ENCODE assay signal across 1 cellular context in the genomic region with DNA sequence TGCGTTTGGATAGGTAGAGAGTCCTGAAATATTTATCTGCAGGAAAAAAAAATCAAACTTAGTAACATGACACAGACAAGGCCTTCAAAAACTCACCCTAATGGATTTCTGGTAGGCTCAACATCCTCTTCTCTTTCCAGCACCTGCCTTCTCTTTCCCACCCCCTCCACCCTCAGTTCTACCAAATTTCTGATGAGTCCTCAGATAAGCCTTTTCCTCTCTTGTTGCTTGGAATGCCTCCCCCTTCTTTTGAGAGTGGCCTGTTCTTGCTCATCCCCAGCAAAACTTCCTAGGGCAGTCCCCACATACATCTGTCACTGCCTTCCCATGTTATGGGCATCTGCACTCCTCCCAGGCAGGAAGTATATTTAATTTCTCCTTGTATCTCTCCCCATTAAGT.
TF ChIP-seq lines count a peak whose summit lies in the region.

No MANE protein-coding gene starts in this region.

TF ChIP-seq in HepG2, 621 proteins besides CTCF, POLR2A, EP300 and RAD21:
- no peak for TF ChIP-seq NBN (conservative IDR thresholded peaks at IDR 0.05)
- no peak for TF ChIP-seq SIX1 (CRISPR knock-in tag; IDR thresholded peaks at IDR 0.05; ENCODE audit: borderline replicate concordance)
- no peak for TF ChIP-seq NAIF1 (CRISPR knock-in tag; IDR thresholded peaks at IDR 0.05; ENCODE audit: borderline replicate concordance)
- no peak for TF ChIP-seq ZNF83 (CRISPR knock-in tag; IDR thresholded peaks at IDR 0.05; ENCODE audit: borderline replicate concordance)
- no peak for TF ChIP-seq MED8 (CRISPR knock-in tag; IDR thresholded peaks at IDR 0.05; ENCODE audit: insufficient replicate concordance)
- no peak for TF ChIP-seq ELF4 (CRISPR knock-in tag; IDR thresholded peaks at IDR 0.05; ENCODE audit: borderline replicate concordance)
- no peak for TF ChIP-seq ZNF766 (CRISPR knock-in tag; IDR thresholded peaks at IDR 0.05; ENCODE audit: borderline replicate concordance)
- TF ChIP-seq SMARCC2 (IDR thresholded peaks at IDR 0.05) = no peak
- TF ChIP-seq, protein P1, sequence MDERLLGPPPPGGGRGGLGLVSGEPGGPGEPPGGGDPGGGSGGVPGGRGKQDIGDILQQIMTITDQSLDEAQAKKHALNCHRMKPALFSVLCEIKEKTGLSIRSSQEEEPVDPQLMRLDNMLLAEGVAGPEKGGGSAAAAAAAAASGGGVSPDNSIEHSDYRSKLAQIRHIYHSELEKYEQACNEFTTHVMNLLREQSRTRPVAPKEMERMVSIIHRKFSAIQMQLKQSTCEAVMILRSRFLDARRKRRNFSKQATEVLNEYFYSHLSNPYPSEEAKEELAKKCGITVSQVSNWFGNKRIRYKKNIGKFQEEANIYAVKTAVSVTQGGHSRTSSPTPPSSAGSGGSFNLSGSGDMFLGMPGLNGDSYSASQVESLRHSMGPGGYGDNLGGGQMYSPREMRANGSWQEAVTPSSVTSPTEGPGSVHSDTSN (CRISPR knock-in tag; IDR thresholded peaks at IDR 0.05) = no peak
- TF ChIP-seq ELF3 (CRISPR knock-in tag; IDR thresholded peaks at IDR 0.05) = no peak
- TF ChIP-seq, protein P2, sequence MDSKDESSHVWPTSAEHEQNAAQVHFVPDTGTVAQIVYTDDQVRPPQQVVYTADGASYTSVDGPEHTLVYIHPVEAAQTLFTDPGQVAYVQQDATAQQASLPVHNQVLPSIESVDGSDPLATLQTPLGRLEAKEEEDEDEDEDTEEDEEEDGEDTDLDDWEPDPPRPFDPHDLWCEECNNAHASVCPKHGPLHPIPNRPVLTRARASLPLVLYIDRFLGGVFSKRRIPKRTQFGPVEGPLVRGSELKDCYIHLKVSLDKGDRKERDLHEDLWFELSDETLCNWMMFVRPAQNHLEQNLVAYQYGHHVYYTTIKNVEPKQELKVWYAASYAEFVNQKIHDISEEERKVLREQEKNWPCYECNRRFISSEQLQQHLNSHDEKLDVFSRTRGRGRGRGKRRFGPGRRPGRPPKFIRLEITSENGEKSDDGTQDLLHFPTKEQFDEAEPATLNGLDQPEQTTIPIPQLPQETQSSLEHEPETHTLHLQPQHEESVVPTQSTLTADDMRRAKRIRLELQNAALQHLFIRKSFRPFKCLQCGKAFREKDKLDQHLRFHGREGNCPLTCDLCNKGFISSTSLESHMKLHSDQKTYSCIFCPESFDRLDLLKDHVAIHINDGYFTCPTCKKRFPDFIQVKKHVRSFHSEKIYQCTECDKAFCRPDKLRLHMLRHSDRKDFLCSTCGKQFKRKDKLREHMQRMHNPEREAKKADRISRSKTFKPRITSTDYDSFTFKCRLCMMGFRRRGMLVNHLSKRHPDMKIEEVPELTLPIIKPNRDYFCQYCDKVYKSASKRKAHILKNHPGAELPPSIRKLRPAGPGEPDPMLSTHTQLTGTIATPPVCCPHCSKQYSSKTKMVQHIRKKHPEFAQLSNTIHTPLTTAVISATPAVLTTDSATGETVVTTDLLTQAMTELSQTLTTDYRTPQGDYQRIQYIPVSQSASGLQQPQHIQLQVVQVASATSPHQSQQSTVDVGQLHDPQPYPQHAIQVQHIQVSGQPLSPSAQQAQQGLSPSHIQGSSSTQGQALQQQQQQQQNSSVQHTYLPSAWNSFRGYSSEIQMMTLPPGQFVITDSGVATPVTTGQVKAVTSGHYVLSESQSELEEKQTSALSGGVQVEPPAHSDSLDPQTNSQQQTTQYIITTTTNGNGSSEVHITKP (CRISPR knock-in tag; IDR thresholded peaks at IDR 0.05; ENCODE audit: low read depth) = no peak
- TF ChIP-seq ARNT2 (CRISPR knock-in tag; IDR thresholded peaks at IDR 0.05; ENCODE audit: low read depth) = no peak
- TF ChIP-seq, protein P3, sequence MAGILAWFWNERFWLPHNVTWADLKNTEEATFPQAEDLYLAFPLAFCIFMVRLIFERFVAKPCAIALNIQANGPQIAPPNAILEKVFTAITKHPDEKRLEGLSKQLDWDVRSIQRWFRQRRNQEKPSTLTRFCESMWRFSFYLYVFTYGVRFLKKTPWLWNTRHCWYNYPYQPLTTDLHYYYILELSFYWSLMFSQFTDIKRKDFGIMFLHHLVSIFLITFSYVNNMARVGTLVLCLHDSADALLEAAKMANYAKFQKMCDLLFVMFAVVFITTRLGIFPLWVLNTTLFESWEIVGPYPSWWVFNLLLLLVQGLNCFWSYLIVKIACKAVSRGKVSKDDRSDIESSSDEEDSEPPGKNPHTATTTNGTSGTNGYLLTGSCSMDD (CRISPR knock-in tag; IDR thresholded peaks at IDR 0.05) = no peak
- TF ChIP-seq, protein P4, sequence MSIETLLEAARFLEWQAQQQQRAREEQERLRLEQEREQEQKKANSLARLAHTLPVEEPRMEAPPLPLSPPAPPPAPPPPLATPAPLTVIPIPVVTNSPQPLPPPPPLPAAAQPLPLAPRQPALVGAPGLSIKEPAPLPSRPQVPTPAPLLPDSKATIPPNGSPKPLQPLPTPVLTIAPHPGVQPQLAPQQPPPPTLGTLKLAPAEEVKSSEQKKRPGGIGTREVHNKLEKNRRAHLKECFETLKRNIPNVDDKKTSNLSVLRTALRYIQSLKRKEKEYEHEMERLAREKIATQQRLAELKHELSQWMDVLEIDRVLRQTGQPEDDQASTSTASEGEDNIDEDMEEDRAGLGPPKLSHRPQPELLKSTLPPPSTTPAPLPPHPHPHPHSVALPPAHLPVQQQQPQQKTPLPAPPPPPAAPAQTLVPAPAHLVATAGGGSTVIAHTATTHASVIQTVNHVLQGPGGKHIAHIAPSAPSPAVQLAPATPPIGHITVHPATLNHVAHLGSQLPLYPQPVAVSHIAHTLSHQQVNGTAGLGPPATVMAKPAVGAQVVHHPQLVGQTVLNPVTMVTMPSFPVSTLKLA (IDR thresholded peaks at IDR 0.05) = no peak
- TF ChIP-seq, protein P5, sequence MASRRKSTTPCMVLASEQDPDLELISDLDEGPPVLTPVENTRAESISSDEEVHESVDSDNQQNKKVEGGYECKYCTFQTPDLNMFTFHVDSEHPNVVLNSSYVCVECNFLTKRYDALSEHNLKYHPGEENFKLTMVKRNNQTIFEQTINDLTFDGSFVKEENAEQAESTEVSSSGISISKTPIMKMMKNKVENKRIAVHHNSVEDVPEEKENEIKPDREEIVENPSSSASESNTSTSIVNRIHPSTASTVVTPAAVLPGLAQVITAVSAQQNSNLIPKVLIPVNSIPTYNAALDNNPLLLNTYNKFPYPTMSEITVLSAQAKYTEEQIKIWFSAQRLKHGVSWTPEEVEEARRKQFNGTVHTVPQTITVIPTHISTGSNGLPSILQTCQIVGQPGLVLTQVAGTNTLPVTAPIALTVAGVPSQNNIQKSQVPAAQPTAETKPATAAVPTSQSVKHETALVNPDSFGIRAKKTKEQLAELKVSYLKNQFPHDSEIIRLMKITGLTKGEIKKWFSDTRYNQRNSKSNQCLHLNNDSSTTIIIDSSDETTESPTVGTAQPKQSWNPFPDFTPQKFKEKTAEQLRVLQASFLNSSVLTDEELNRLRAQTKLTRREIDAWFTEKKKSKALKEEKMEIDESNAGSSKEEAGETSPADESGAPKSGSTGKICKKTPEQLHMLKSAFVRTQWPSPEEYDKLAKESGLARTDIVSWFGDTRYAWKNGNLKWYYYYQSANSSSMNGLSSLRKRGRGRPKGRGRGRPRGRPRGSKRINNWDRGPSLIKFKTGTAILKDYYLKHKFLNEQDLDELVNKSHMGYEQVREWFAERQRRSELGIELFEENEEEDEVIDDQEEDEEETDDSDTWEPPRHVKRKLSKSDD (CRISPR knock-in tag; IDR thresholded peaks at IDR 0.05; ENCODE audit: low read depth) = no peak
- TF ChIP-seq ZNF337 (CRISPR knock-in tag; IDR thresholded peaks at IDR 0.05; ENCODE audit: borderline replicate concordance, low read depth) = no peak
